Comparison of ENCODE assay signal across 9 cellular contexts in the genomic region with DNA sequence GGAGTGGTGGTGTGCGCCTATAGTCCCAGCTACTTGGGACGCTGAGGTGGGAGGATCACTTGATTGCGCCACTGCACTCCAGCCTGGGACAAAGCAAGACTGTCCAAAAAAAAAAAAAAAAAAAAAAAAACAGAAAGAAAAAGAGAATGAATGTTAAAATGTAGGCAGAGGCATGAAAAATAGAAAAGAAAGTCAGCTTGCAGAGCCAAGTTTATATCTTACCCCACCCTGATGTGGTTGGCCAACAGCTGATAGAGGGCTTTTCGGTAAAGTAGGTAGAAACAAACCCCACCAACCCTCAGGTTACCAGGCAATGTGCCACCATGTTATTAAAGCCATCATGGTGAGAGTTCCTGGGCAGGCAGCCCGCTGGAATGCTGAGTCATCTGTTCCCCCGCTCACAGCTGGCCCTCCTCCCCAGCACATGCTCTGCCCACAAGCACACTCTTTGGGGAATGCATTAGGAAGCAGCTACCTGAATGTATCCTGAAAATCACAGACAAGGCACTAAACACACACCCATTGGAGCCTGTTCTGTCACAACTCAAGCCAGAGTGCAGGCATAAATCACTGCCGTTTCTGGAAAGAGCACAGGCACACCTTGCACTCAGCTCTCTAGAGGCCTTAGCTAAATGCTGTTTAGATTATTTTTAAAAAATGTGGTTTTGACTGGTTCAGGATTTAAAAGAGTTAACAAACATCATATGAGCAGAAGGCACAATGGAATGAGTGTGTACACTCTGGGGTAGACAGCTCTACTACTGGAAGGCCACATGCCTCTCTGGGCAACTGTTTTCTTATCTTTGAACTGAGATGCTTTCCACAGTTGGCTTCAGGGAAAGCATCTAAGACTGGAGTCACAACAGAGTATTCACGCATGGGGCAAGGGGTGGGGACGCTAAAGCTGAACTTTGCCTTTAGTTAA.
DNase-seq lines count a peak whose midpoint lies in the region; ATAC-seq, FAIRE-seq and TF ChIP-seq lines count a peak whose summit lies in the region.
"Had no signal": no experiment of that assay in that cellular context is flagged by ENCODE, and none has a peak within 500 bp of the region (broad histone marks: within the 10 kb centered on the region; RNA-seq: fewer than 3 reads in every experiment).

No MANE protein-coding gene starts in this region.

- H4K20me1 ChIP-seq in astrocyte (ENCODE audit: insufficient read depth, low read length) = no peaks in the 10 kb centered on the region

- DNase-seq in GM06990 (ENCODE audit: extremely low read depth, insufficient read length) (peak; percentile 62), NCI-H2081 (lab: John Stamatoyannopoulos, UW) (peak; percentile 79 to 89), astrocyte (ENCODE audit: low read depth) (peak; percentile 97), right atrium auricular region (ENCODE audit: low spot score) (peak; percentile 93)
- no peak for DNase-seq in activated T-helper 1 cell treated with anti-CD3 and anti-CD28 coated beads, Interleukin-12 subunit alpha, Interleukin-12 subunit beta, Interleukin-2, Interleukin-4 antibody, amounts not matched to agents 30 ng/mL and 10 ng/mL and 1 ng/mL, durations not matched to agents 14 hours and 24 hours and 36 hours (ENCODE audit: low spot score)

- no peak overlapping the region for H2AFZ ChIP-seq in astrocyte (ENCODE audit: low read depth, low read length)

- H3K4me3 Mint-ChIP-seq in astrocyte (ENCODE audit: unreplicated experiment) = peak overlapping the region; percentile 55
- H3K4me3 Mint-ChIP-seq in activated T-helper 1 cell treated with anti-CD3 and anti-CD28 coated beads, Interleukin-12 subunit alpha, Interleukin-12 subunit beta, Interleukin-2, Interleukin-4 antibody, amounts not matched to agents 30 ng/mL and 10 ng/mL and 1 ng/mL, durations not matched to agents 14 hours and 24 hours and 36 hours = no peak overlapping the region
- H3K4me3 Mint-ChIP-seq: T-helper 1 cell treated with Interleukin-12 subunit alpha and Interleukin-12 subunit beta and Interleukin-4 antibody, amounts not matched to agents 30 μg/mL and 1 μg/mL, for 36 hours had no signal

- H3K4me2 ChIP-seq in astrocyte (ENCODE audit: low read length) = peak overlapping the region; percentile 70

- H3K4me1 ChIP-seq in astrocyte (ENCODE audit: insufficient read depth, low read length) (peaks cover 49% of the 10 kb centered on the region), right atrium auricular region (peaks cover 0 to 39% of the 10 kb centered on the region in 2 donors), rectal smooth muscle tissue (ENCODE audit: control insufficient read depth, insufficient read depth, low read length) (peaks cover 10% of the 10 kb centered on the region)

- no peaks in the 10 kb centered on the region for H3K27me3 ChIP-seq in GM06990 (replicated peaks; ENCODE audit: control insufficient read depth, insufficient read depth, low read length)
- H3K27me3 ChIP-seq in astrocyte (ENCODE audit: insufficient read depth, low read length) = no peaks in the 10 kb centered on the region
- no peaks in the 10 kb centered on the region for H3K27me3 ChIP-seq in right atrium auricular region
- no peaks in the 10 kb centered on the region for H3K27me3 ChIP-seq in rectal smooth muscle tissue (ENCODE audit: control insufficient read depth, insufficient read depth, low read length)

- no peaks in the 10 kb centered on the region for H3K9me3 Mint-ChIP-seq in astrocyte (ENCODE audit: unreplicated experiment)
- no peaks in the 10 kb centered on the region for H3K9me3 Mint-ChIP-seq in activated T-helper 1 cell treated with anti-CD3 and anti-CD28 coated beads, Interleukin-12 subunit alpha, Interleukin-12 subunit beta, Interleukin-2, Interleukin-4 antibody, amounts not matched to agents 30 ng/mL and 10 ng/mL and 1 ng/mL, durations not matched to agents 14 hours and 24 hours and 36 hours
- H3K9me3 Mint-ChIP-seq: T-helper 1 cell treated with Interleukin-12 subunit alpha and Interleukin-12 subunit beta and Interleukin-4 antibody, amounts not matched to agents 30 μg/mL and 1 μg/mL, for 36 hours had no signal

- intact Hi-C loops in activated T-helper 1 cell treated with anti-CD3 and anti-CD28 coated beads, Interleukin-12 subunit alpha, Interleukin-12 subunit beta, Interleukin-2, Interleukin-4 antibody, amounts not matched to agents 30 ng/mL and 10 ng/mL and 1 ng/mL, durations not matched to agents 14 hours and 24 hours and 36 hours (cut with micrococcal nuclease) = no loop called here

- H3K9me3 ChIP-seq in astrocyte (ENCODE audit: insufficient read depth, low read depth, low read length) (no peaks in the 10 kb centered on the region), right atrium auricular region (no peaks in the 10 kb centered on the region)

- peak overlapping the region; percentile 75 for H3K27ac ChIP-seq in astrocyte (ENCODE audit: low read depth, low read length)
- peak overlapping the region; percentile 76 to 81 for H3K27ac ChIP-seq in right atrium auricular region
- H3K27ac ChIP-seq in rectal smooth muscle tissue (ENCODE audit: low read depth, low read length) = peak overlapping the region; percentile 64

- no peak for TF ChIP-seq CTCF in GM06990 (IDR thresholded peaks at IDR 0.05; ENCODE audit: insufficient read depth, low read length, poor library complexity, severe bottlenecking)
- no peak for TF ChIP-seq CTCF in astrocyte (IDR thresholded peaks at IDR 0.05; ENCODE audit: insufficient read depth, low read depth, low read length)
- TF ChIP-seq CTCF in right atrium auricular region (IDR thresholded peaks at IDR 0.05) = no peak

- no peak for ATAC-seq in HG02938 (IDR thresholded peaks at IDR 0.05; ENCODE audit: unreplicated experiment)
- no peak for ATAC-seq in GM18519 (IDR thresholded peaks at IDR 0.05; ENCODE audit: low FRiP score, unreplicated experiment)

- FAIRE-seq in astrocyte (lab: Jason Lieb, UNC) = peak; percentile 26

- H3K4me3 ChIP-seq in GM06990 (replicated peaks; ENCODE audit: low read depth, low read length) = no peak overlapping the region
- H3K4me3 ChIP-seq in astrocyte (ENCODE audit: insufficient read depth, low read depth, low read length) = peak overlapping the region; percentile 26
- no peak overlapping the region for H3K4me3 ChIP-seq in right atrium auricular region
- peak overlapping the region; percentile 33 for H3K4me3 ChIP-seq in rectal smooth muscle tissue (ENCODE audit: low read length)

- H3K4me1 Mint-ChIP-seq in astrocyte (ENCODE audit: low read depth, unreplicated experiment) = peaks cover 74% of the 10 kb centered on the region
- H3K4me1 Mint-ChIP-seq in activated T-helper 1 cell treated with anti-CD3 and anti-CD28 coated beads, Interleukin-12 subunit alpha, Interleukin-12 subunit beta, Interleukin-2, Interleukin-4 antibody, amounts not matched to agents 30 ng/mL and 10 ng/mL and 1 ng/mL, durations not matched to agents 14 hours and 24 hours and 36 hours (ENCODE audit: low read depth) = peaks cover 23% of the 10 kb centered on the region

- H3K36me3 ChIP-seq in GM06990 (ENCODE audit: control insufficient read depth, insufficient read depth, low read length) (no peaks in the 10 kb centered on the region; the same call in 1 of the 2 replicates), astrocyte (ENCODE audit: insufficient read depth, low read length) (no peaks in the 10 kb centered on the region), right atrium auricular region (no peaks in the 10 kb centered on the region), rectal smooth muscle tissue (ENCODE audit: control insufficient read depth, insufficient read depth, low read length) (no peaks in the 10 kb centered on the region)

- H3K27me3 Mint-ChIP-seq in astrocyte (ENCODE audit: low read depth, unreplicated experiment) = no peaks in the 10 kb centered on the region
- no peaks in the 10 kb centered on the region for H3K27me3 Mint-ChIP-seq in activated T-helper 1 cell treated with anti-CD3 and anti-CD28 coated beads, Interleukin-12 subunit alpha, Interleukin-12 subunit beta, Interleukin-2, Interleukin-4 antibody, amounts not matched to agents 30 ng/mL and 10 ng/mL and 1 ng/mL, durations not matched to agents 14 hours and 24 hours and 36 hours (ENCODE audit: insufficient read depth)

- no peaks in the 10 kb centered on the region for H3K36me3 Mint-ChIP-seq in astrocyte (ENCODE audit: low read depth, unreplicated experiment)
- H3K36me3 Mint-ChIP-seq in activated T-helper 1 cell treated with anti-CD3 and anti-CD28 coated beads, Interleukin-12 subunit alpha, Interleukin-12 subunit beta, Interleukin-2, Interleukin-4 antibody, amounts not matched to agents 30 ng/mL and 10 ng/mL and 1 ng/mL, durations not matched to agents 14 hours and 24 hours and 36 hours (ENCODE audit: low read depth) = no peaks in the 10 kb centered on the region

- no peaks in the 10 kb centered on the region for H3K79me2 ChIP-seq in astrocyte (ENCODE audit: insufficient read depth, low read length)

- peak overlapping the region; percentile 98 for H3K27ac Mint-ChIP-seq in astrocyte (ENCODE audit: unreplicated experiment)
- no peak overlapping the region for H3K27ac Mint-ChIP-seq in activated T-helper 1 cell treated with anti-CD3 and anti-CD28 coated beads, Interleukin-12 subunit alpha, Interleukin-12 subunit beta, Interleukin-2, Interleukin-4 antibody, amounts not matched to agents 30 ng/mL and 10 ng/mL and 1 ng/mL, durations not matched to agents 14 hours and 24 hours and 36 hours
- H3K27ac Mint-ChIP-seq: T-helper 1 cell treated with Interleukin-12 subunit alpha and Interleukin-12 subunit beta and Interleukin-4 antibody, amounts not matched to agents 30 μg/mL and 1 μg/mL, for 36 hours had no signal

- H3K9ac ChIP-seq in astrocyte (ENCODE audit: low read length) = peak overlapping the region; percentile 49
- no peak overlapping the region for H3K9ac ChIP-seq in rectal smooth muscle tissue (ENCODE audit: low read length)

Comparison
In these comparisons a context has a peak if more than half of its experiments do, and no peak if none do; other contexts are left out.
1. H3K4me3 ChIP-seq: peak in astrocyte (single experiment) and rectal smooth muscle tissue (single experiment); none in GM06990 (single experiment) and right atrium auricular region (0 of 2).
2. Peak in every context shown above with its lines, with median percentiles within 50 percentile points of each other: H3K27ac ChIP-seq.